In genomic region chr15:92092391-92092790, GRCh38 we compare ENCODE assay signal across 22 cellular contexts.
"Had no signal": no experiment of that assay in that cellular context is flagged by ENCODE, and none has a peak within 500 bp of the region (broad histone marks: within the 10 kb centered on the region; RNA-seq: fewer than 3 reads in every experiment).

No MANE protein-coding gene starts in this region.

- ATAC-seq: body of pancreas; left lung; mucosa of descending colon; natural killer cell; stimulated activated naive CD8-positive, alpha-beta T cell treated with anti-CD3 and anti-CD28 coated beads, Interleukin-15, Interleukin-2, amounts not matched to agents 100 U/mL and 50 U/mL, for 24 hours had no signal

- H3K9me3 ChIP-seq: body of pancreas, left lung, mucosa of descending colon had no signal

- H3K27ac ChIP-seq: body of pancreas, coronary artery, left lung, skin epidermis had no signal

- H3K4me3 ChIP-seq: body of pancreas, coronary artery, left lung, mucosa of descending colon, skin epidermis had no signal

- H3K27me3 ChIP-seq: left lung had no signal

- H3K36me3 Mint-ChIP-seq: memory B cell, natural killer cell had no signal

- H3K9me3 Mint-ChIP-seq: memory B cell, natural killer cell had no signal

- H3K4me3 Mint-ChIP-seq: memory B cell; natural killer cell; T-helper 2 cell treated with Interferon-gamma antibody and Interleukin-4, amounts not matched to agents 5 μg/mL and 100 μg/mL, for 36 hours had no signal

- H3K27ac Mint-ChIP-seq: memory B cell; T-helper 2 cell treated with Interferon-gamma antibody and Interleukin-4, amounts not matched to agents 5 μg/mL and 100 μg/mL, for 36 hours had no signal

- DNase-seq: activated CD4-positive, alpha-beta T cell treated with anti-CD3 and anti-CD28 coated beads, Interleukin-2, amount 50 U/mL, for 4 hours; activated CD4-positive, CD25-positive, alpha-beta regulatory T cell treated with anti-CD3 and anti-CD28 coated beads, Interleukin-2, amount 50 U/mL, for 72 hours; activated effector memory CD4-positive, alpha-beta T cell treated with Interleukin-2 at 50 U/mL for 16 hours; activated naive CD4-positive, alpha-beta T cell treated with anti-CD3 and anti-CD28 coated beads, Interleukin-2, amount 50 U/mL, for 16 hours; amniotic stem cell; body of pancreas; caudate nucleus; effector CD8-positive, alpha-beta T cell; islet precursor cell; left lung; mucosa of descending colon; natural killer cell; posterior cingulate gyrus; stimulated activated CD4-positive, alpha-beta T cell treated with anti-CD3 and anti-CD28 coated beads, Interleukin-4, amount 100 ng/mL, for 4 hours; stimulated activated CD8-positive, alpha-beta memory T cell treated with anti-CD3 and anti-CD28 coated beads, Interleukin-4, amount 100 ng/mL, for 48 hours; stimulated activated naive CD8-positive, alpha-beta T cell treated with anti-CD3 and anti-CD28 coated beads, Interleukin-15, Interleukin-2, amounts not matched to agents 100 U/mL and 50 U/mL, for 24 hours; SW 1271; trophoblast cell had no signal
